8 cellular contexts compared by ENCODE assay signal in genomic region chr10:68231106-68231901, GRCh38. TPM values are rescaled to one million over a fixed set of nuclear protein-coding genes. Genes with fewer than 3 reads are reported as not detected.
DNase-seq lines count a peak whose midpoint lies in the region; ATAC-seq and TF ChIP-seq lines count a peak whose summit lies in the region.

No MANE protein-coding gene starts in this region.

- TF ChIP-seq POLR2A in stomach (IDR thresholded peaks at IDR 0.05): no peak

- no peaks in the 10 kb centered on the region for H3K27me3 ChIP-seq in muscle layer of colon (ENCODE audit: control insufficient read depth in 1 of 2, insufficient read depth in 2 of 2, low read length in 2 of 2)
- H3K27me3 ChIP-seq in stomach: peaks cover 0 to 17% (median 0%) of the 10 kb centered on the region in 3 donors

- intact Hi-C loops in stomach (cut with DNase I; ENCODE audit: low total_unique reads): no loop called here

- 1 to 2% (median 1%) methylated on average over 34 to 83 of the region's 83 CpGs for WGBS in stomach, 5 donors

- peaks cover 4% of the 10 kb centered on the region for H3K4me1 ChIP-seq in muscle layer of colon (ENCODE audit: insufficient read depth, low read length)
- peaks cover 0 to 16% (median 12%) of the 10 kb centered on the region in 4 donors for H3K4me1 ChIP-seq in stomach

- ATAC-seq in GM18867 (IDR thresholded peaks at IDR 0.05; ENCODE audit: unreplicated experiment) (peak; percentile 93), HG03097 (IDR thresholded peaks at IDR 0.05; ENCODE audit: low FRiP score, unreplicated experiment) (peak; percentile 83)

- H3K4me3 ChIP-seq in muscle layer of colon (ENCODE audit: low read depth in 1 of 2, low read length in 2 of 2) (peak overlapping the region; percentile 74 to 84), stomach (peak overlapping the region; percentile 58 to 72 (median 62))

- DNase-seq in AG20443 (ENCODE audit: low spot score) (peak; percentile 99), NCI-H2227 treated with DMSO at 0.1 percent for 48 hours (lab: John Stamatoyannopoulos, UW) (peak; percentile 74), activated T-cell treated with anti-CD3 and anti-CD28 coated beads for 24 hours (ENCODE audit: low read depth) (peak; percentile 19), fibroblast of gingiva (ENCODE audit: low read depth) (peak; percentile 53), stomach (peak; percentile 69)

- no peaks in the 10 kb centered on the region for H3K9me3 ChIP-seq in muscle layer of colon (ENCODE audit: low read length)
- no peaks in the 10 kb centered on the region for H3K9me3 ChIP-seq in stomach

- peak overlapping the region; percentile 68 for H3K9ac ChIP-seq in muscle layer of colon (ENCODE audit: low read length)

- TF ChIP-seq CTCF in stomach (IDR thresholded peaks at IDR 0.05): no peak

- H3K36me3 ChIP-seq in muscle layer of colon (ENCODE audit: insufficient read depth, low read length): no peaks in the 10 kb centered on the region
- H3K36me3 ChIP-seq in stomach: no peaks in the 10 kb centered on the region

- H3K27ac ChIP-seq in muscle layer of colon (ENCODE audit: low read depth, low read length) (peak overlapping the region; percentile 73), stomach (peak overlapping the region; percentile 40 to 84 (median 78))

- TF ChIP-seq EP300 in stomach (IDR thresholded peaks at IDR 0.05): no peak

RNA-seq across cellular contexts. Expression of gene ATOH7, which starts 0.6 kb away (rescaled TPM):
- not detected for total RNA-seq in stomach
- polyA plus RNA-seq in stomach: under 1 TPM in 1 of 3 donors, not detected in 2; 0.30 TPM

Comparison
In these comparisons a context has a peak if more than half of its experiments do, and no peak if none do; other contexts are left out.
1. Peak in every context shown above with its lines: DNase-seq, ATAC-seq, H3K4me3 ChIP-seq and H3K27ac ChIP-seq.
2. DNase-seq: peak in every context shown above with its lines; median percentile 99 in AG20443; 74 in NCI-H2227 treated with DMSO at 0.1 percent for 48 hours; 69 in stomach; 53 in fibroblast of gingiva; 19 in activated T-cell treated with anti-CD3 and anti-CD28 coated beads for 24 hours.